Comparison of ENCODE assay signal across 17 cellular contexts in genomic region chr16:54277845-54278703, GRCh38. TPM values are rescaled to one million over a fixed set of nuclear protein-coding genes. Genes with fewer than 3 reads are reported as not detected.
DNase-seq lines count a peak whose midpoint lies in the region; ATAC-seq and TF ChIP-seq lines count a peak whose summit lies in the region.
"Had no signal": no experiment of that assay in that cellular context is flagged by ENCODE, and none has a peak within 500 bp of the region (broad histone marks: within the 10 kb centered on the region; RNA-seq: fewer than 3 reads in every experiment).

No MANE protein-coding gene starts in this region.

- H3K79me2 ChIP-seq in DND-41 (ENCODE audit: insufficient read depth, low read length): peaks cover 11% of the 10 kb centered on the region

- H3K27me3 ChIP-seq in DND-41 (ENCODE audit: insufficient read depth, low read length, poor library complexity) (no peaks in the 10 kb centered on the region), endodermal cell (ENCODE audit: control insufficient read depth, insufficient read depth, low read length, poor library complexity, severe bottlenecking) (peaks cover 38% of the 10 kb centered on the region)

- H3K27ac Mint-ChIP-seq in endodermal cell: no peak overlapping the region
- H3K27ac Mint-ChIP-seq: activated naive CD4-positive, alpha-beta T cell treated with anti-CD3 and anti-CD28 coated beads, Interleukin-2, amount 50 U/mL, for 24 hours had no signal

- peaks cover 7% of the 10 kb centered on the region; the same call in 1 of the 2 replicates for H4K20me1 ChIP-seq in DND-41 (ENCODE audit: insufficient read depth, low read length)

- peaks cover 20% of the 10 kb centered on the region for H3K4me1 Mint-ChIP-seq in endodermal cell

- peak overlapping the region in 1 of 2 experiments; percentile 27; a peak in 1 of 4 replicates for H3K4me3 ChIP-seq in DND-41 (ENCODE audit: low read depth in 1 of 2, low read length in 2 of 2)
- H3K4me3 ChIP-seq in endodermal cell (ENCODE audit: low read length): no peak overlapping the region
- H3K4me3 ChIP-seq: BLaER1 treated with 17β-estradiol and CSF1 and Interleukin-3, amounts not matched to agents 10 nM and 100 nM had no signal

- peak; percentile 62 for ATAC-seq in DND-41 (ENCODE audit: insufficient read depth, low read depth)
- ATAC-seq in GM21447 (IDR thresholded peaks at IDR 0.05; ENCODE audit: unreplicated experiment): no peak

- H3K36me3 ChIP-seq in DND-41 (ENCODE audit: insufficient read depth, low read length): peaks cover 24% of the 10 kb centered on the region
- no peaks in the 10 kb centered on the region for H3K36me3 ChIP-seq in endodermal cell (ENCODE audit: control insufficient read depth, insufficient read depth, low read length)
- H3K36me3 ChIP-seq: BLaER1 treated with 17β-estradiol and CSF1 and Interleukin-3, amounts not matched to agents 10 nM and 100 nM had no signal

- peak overlapping the region; percentile 53 for H3K9ac ChIP-seq in DND-41 (ENCODE audit: low read depth, low read length)
- H3K9ac ChIP-seq in endodermal cell (ENCODE audit: extremely low read depth, low read length, poor library complexity, severe bottlenecking): no peak overlapping the region
- H3K9ac ChIP-seq: BLaER1 treated with 17β-estradiol and CSF1 and Interleukin-3, amounts not matched to agents 10 nM and 100 nM; KMS-11 had no signal

- DNase-seq in DND-41: peak; percentile 62
- DNase-seq in NCI-H2029 (lab: John Stamatoyannopoulos, UW): peak; percentile 16
- DNase-seq in endodermal cell: peak; percentile 53
- DNase-seq in pons (ENCODE audit: low spot score): peak; percentile 8
- no peak for DNase-seq in stimulated activated CD4-positive, alpha-beta T cell treated with anti-CD3 and anti-CD28 coated beads, Interleukin-15, amount 100 ng/mL, for 24 hours
- no peak for DNase-seq in glomerular visceral epithelial cell (ENCODE audit: extremely low spot score)
- no peak for DNase-seq in GDM1 (lab: John Stamatoyannopoulos, UW)
- DNase-seq: erythroblast; mesendoderm; NCI-H446; RPMI8226; stimulated activated CD4-positive, alpha-beta T cell treated with anti-CD3 and anti-CD28 coated beads, Interleukin-4, amount 100 ng/mL, for 24 hours; stimulated activated naive CD4-positive, alpha-beta T cell had no signal

- H3K9me3 ChIP-seq in DND-41 (ENCODE audit: insufficient read depth, low read length, severe bottlenecking): no peaks in the 10 kb centered on the region
- H3K9me3 ChIP-seq in endodermal cell (ENCODE audit: control insufficient read depth, low read length): no peaks in the 10 kb centered on the region
- H3K9me3 ChIP-seq: BLaER1 treated with 17β-estradiol and CSF1 and Interleukin-3, amounts not matched to agents 10 nM and 100 nM had no signal

- peaks cover 58% of the 10 kb centered on the region for H3K4me1 ChIP-seq in DND-41 (ENCODE audit: insufficient read depth, low read length)
- H3K4me1 ChIP-seq in endodermal cell (ENCODE audit: control insufficient read depth, insufficient read depth, low read length): no peaks in the 10 kb centered on the region

- no peak overlapping the region for H3K4me3 Mint-ChIP-seq in endodermal cell
- H3K4me3 Mint-ChIP-seq: activated naive CD4-positive, alpha-beta T cell treated with anti-CD3 and anti-CD28 coated beads, Interleukin-2, amount 50 U/mL, for 24 hours had no signal

- peak overlapping the region; percentile 50 for H3K4me2 ChIP-seq in DND-41 (ENCODE audit: insufficient read depth, low read length)
- H3K4me2 ChIP-seq: KMS-11 had no signal

- H3K36me3 Mint-ChIP-seq in endodermal cell (ENCODE audit: low read depth): peaks cover 6% of the 10 kb centered on the region
- H3K36me3 Mint-ChIP-seq: activated naive CD4-positive, alpha-beta T cell treated with anti-CD3 and anti-CD28 coated beads, Interleukin-2, amount 50 U/mL, for 24 hours had no signal

- peak overlapping the region; percentile 62 for H2AFZ ChIP-seq in DND-41 (ENCODE audit: low read depth, low read length)

- TF ChIP-seq CTCF in DND-41 (IDR thresholded peaks at IDR 0.05; ENCODE audit: borderline replicate concordance, extremely low read depth, low read length, poor library complexity, severe bottlenecking): no peak
- TF ChIP-seq CTCF in endodermal cell (conservative IDR thresholded peaks at IDR 0.05): no peak

- WGBS in endodermal cell (ENCODE audit: insufficient coverage in 1 of 2, insufficient read length in 1 of 2), 2 experiments: 73% methylated on average over 10 to 17 of the region's 17 CpGs

- peaks cover 50% of the 10 kb centered on the region for H3K27me3 Mint-ChIP-seq in endodermal cell (ENCODE audit: insufficient read depth)

- no peaks in the 10 kb centered on the region for H3K9me3 Mint-ChIP-seq in endodermal cell
- H3K9me3 Mint-ChIP-seq: activated naive CD4-positive, alpha-beta T cell treated with anti-CD3 and anti-CD28 coated beads, Interleukin-2, amount 50 U/mL, for 24 hours had no signal

- H3K27ac ChIP-seq in DND-41 (ENCODE audit: low read length) (peak overlapping the region; percentile 95), endodermal cell (ENCODE audit: low read depth, low read length) (no peak overlapping the region)
- H3K27ac ChIP-seq: BLaER1 treated with 17β-estradiol and CSF1 and Interleukin-3, amounts not matched to agents 10 nM and 100 nM; KMS-11 had no signal

RNA-seq across cellular contexts. Expression of gene IRX3, which starts 8.5 kb away (rescaled TPM):
- total RNA-seq in endodermal cell: 10 to 100 TPM; 15.6 to 16.4 TPM
- polyA plus RNA-seq in endodermal cell (2013, experiment 1 of 2): 34.5 TPM
- polyA plus RNA-seq in endodermal cell (2013, experiment 2 of 2): 23.6 TPM

Comparison
In these comparisons a context has a peak if more than half of its experiments do, and no peak if none do; other contexts are left out.
1. DNase-seq: peak in DND-41 (single experiment), NCI-H2029 (single experiment), endodermal cell (single experiment) and pons (single experiment); none in stimulated activated CD4-positive, alpha-beta T cell treated with anti-CD3 and anti-CD28 coated beads, Interleukin-15, amount 100 ng/mL, for 24 hours (single experiment), glomerular visceral epithelial cell (single experiment) and GDM1 (single experiment).